14 cellular contexts compared by ENCODE assay signal in genomic region chr13:27631156-27631555, GRCh38.
"Had no signal": no experiment of that assay in that cellular context is flagged by ENCODE, and none has a peak within 500 bp of the region (broad histone marks: within the 10 kb centered on the region; RNA-seq: fewer than 3 reads in every experiment).

No MANE protein-coding gene starts in this region.

- H3K9me3 ChIP-seq: prostate gland, right lobe of liver, stomach, thoracic aorta, upper lobe of right lung had no signal

- H3K36me3 ChIP-seq: cardiac muscle cell, prostate gland, right lobe of liver, thoracic aorta, upper lobe of right lung had no signal

- H3K4me1 ChIP-seq: prostate gland, right lobe of liver had no signal

- FAIRE-seq: colon, kidney had no signal

- ATAC-seq: esophagus mucosa, right lobe of liver, upper lobe of right lung had no signal

- H3K27ac ChIP-seq: cardiac muscle cell, prostate gland, right lobe of liver, stomach, thoracic aorta, upper lobe of right lung, WERI-Rb-1 had no signal

- H3K4me3 ChIP-seq: cardiac muscle cell, prostate gland, right lobe of liver, stomach, thoracic aorta, upper lobe of right lung had no signal

- DNase-seq: activated CD4-positive, alpha-beta memory T cell treated with anti-CD3 and anti-CD28 coated beads for 36 hours; activated CD4-positive, alpha-beta T cell treated with anti-CD3 and anti-CD28 coated beads for 36 hours; activated T-cell treated with anti-CD3 and anti-CD28 coated beads, Interleukin-2, amount 50 U/mL, for 72 hours; hypothalamus; kidney; right lobe of liver; stomach; upper lobe of right lung; WERI-Rb-1 had no signal

- H3K27me3 ChIP-seq: cardiac muscle cell, right lobe of liver, stomach, upper lobe of right lung had no signal
